In the genomic region with DNA sequence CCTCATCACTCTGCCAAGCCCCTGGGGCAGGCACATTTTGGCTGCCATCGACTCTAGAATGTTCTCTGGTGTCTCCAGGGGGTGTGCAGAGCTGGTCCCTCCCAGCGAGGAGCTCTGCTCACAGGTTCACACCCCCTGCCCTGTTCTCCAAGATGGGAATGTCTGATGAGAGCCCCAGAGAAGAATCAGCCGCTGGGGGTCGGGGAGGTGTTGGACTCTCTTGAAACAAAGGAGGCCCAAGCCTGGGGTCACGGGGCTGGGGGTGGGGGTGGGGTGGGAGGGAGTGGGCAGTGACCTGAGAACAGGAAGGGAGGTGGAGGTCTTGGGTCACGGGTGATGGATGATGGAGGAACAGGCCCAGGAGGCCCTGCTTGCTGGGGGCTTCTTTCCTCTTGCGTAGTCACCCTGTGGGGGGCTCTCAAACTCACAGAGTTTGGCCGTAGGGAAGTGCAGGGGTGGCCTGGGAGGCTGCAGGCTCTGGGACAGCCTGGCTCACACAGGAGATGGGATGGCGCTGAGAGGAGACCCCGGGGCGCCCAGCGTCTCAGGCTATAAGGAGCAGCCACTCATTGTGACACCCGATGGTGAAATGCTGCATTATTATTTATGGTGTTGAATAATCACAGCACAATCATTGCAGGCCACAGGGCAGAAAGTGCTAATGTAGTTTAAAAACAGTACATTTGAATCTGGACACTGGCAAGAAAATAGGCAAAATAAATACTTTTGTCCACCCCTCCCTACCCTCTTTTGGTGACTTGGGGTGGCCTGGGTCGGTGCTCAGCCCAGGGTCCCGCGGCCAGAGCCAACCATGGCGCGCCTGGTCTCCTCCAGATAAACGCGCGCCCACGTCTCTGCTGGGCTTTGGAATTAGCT, we compare ENCODE assay signal across 17 cellular contexts. TPM values are rescaled to one million over a fixed set of nuclear protein-coding genes. Genes with fewer than 3 reads are reported as not detected.
DNase-seq lines count a peak whose midpoint lies in the region; ATAC-seq and TF ChIP-seq lines count a peak whose summit lies in the region.
"Had no signal": no experiment of that assay in that cellular context is flagged by ENCODE, and none has a peak within 500 bp of the region (broad histone marks: within the 10 kb centered on the region; RNA-seq: fewer than 3 reads in every experiment).

No MANE protein-coding gene starts in this region.

- no peak for ATAC-seq in GM21529 (IDR thresholded peaks at IDR 0.05; ENCODE audit: unreplicated experiment)
- ATAC-seq: K562 had no signal

- CTCF ChIA-PET in CD8-positive, alpha-beta memory T cell (lab: Charles Lee) = no interaction called here

- no peaks in the 10 kb centered on the region for H3K9me3 ChIP-seq in CD8-positive, alpha-beta memory T cell (ENCODE audit: low read length)
- H3K9me3 ChIP-seq in HUES64 (ENCODE audit: insufficient read depth, low read depth, low read length) (no peaks in the 10 kb centered on the region), neural progenitor cell (ENCODE audit: low read depth) (no peaks in the 10 kb centered on the region), WERI-Rb-1 (ENCODE audit: severe bottlenecking) (no peaks in the 10 kb centered on the region)
- H3K9me3 ChIP-seq: Peyer's patch had no signal

- POLR2A ChIA-PET in CD8-positive, alpha-beta memory T cell (lab: Charles Lee) = no interaction called here

- no peaks in the 10 kb centered on the region for H3K79me2 ChIP-seq in neural progenitor cell (ENCODE audit: low read depth)

- H3K27me3 Mint-ChIP-seq in CD8-positive, alpha-beta memory T cell = peaks cover 4 to 39% of the 10 kb centered on the region in 2 donors
- H3K27me3 Mint-ChIP-seq in glutamatergic neuron (ENCODE audit: unreplicated experiment) (peaks cover 17% of the 10 kb centered on the region), neural progenitor cell (ENCODE audit: insufficient read depth, low read depth) (peaks cover 13% of the 10 kb centered on the region)

- H3K36me3 ChIP-seq in CD8-positive, alpha-beta memory T cell (ENCODE audit: insufficient read depth, low read length) = no peaks in the 10 kb centered on the region
- H3K36me3 ChIP-seq in HUES64 (ENCODE audit: insufficient read depth, low read length) (no peaks in the 10 kb centered on the region), neural progenitor cell (no peaks in the 10 kb centered on the region), WERI-Rb-1 (no peaks in the 10 kb centered on the region)
- H3K36me3 ChIP-seq: Peyer's patch had no signal

- peaks cover 8 to 17% (median 8%) of the 10 kb centered on the region in 3 donors for H3K4me1 Mint-ChIP-seq in CD8-positive, alpha-beta memory T cell
- H3K4me1 Mint-ChIP-seq in glutamatergic neuron (ENCODE audit: low read depth, unreplicated experiment) (peaks cover 26% of the 10 kb centered on the region), neural progenitor cell (peaks cover 47% of the 10 kb centered on the region)

- TF ChIP-seq CTCF in glutamatergic neuron (IDR thresholded peaks at IDR 0.05; ENCODE audit: partially characterized antibody, unreplicated experiment) (no peak), neural progenitor cell (IDR thresholded peaks at IDR 0.05) (no peak), WERI-Rb-1 (IDR thresholded peaks at IDR 0.05; ENCODE audit: low read depth, low read length) (no peak)

- no peak overlapping the region for H3K4me3 Mint-ChIP-seq in CD8-positive, alpha-beta memory T cell
- peak overlapping the region; percentile 20 for H3K4me3 Mint-ChIP-seq in glutamatergic neuron (ENCODE audit: unreplicated experiment)
- no peak overlapping the region for H3K4me3 Mint-ChIP-seq in neural progenitor cell

- H3K9me3 Mint-ChIP-seq in CD8-positive, alpha-beta memory T cell = no peaks in the 10 kb centered on the region
- H3K9me3 Mint-ChIP-seq in glutamatergic neuron (ENCODE audit: unreplicated experiment) (peaks cover 7% of the 10 kb centered on the region), neural progenitor cell (peaks cover 2% of the 10 kb centered on the region)

- no peaks in the 10 kb centered on the region for H3K36me3 Mint-ChIP-seq in CD8-positive, alpha-beta memory T cell
- no peaks in the 10 kb centered on the region for H3K36me3 Mint-ChIP-seq in glutamatergic neuron (ENCODE audit: unreplicated experiment)
- H3K36me3 Mint-ChIP-seq in neural progenitor cell = no peaks in the 10 kb centered on the region

- H3K4me2 ChIP-seq in neural progenitor cell = peak overlapping the region; percentile 77

- H3K4me3 ChIP-seq in CD8-positive, alpha-beta memory T cell (ENCODE audit: low read length) = peak overlapping the region; percentile 12
- H3K4me3 ChIP-seq in HUES64 (ENCODE audit: low read length) (no peak overlapping the region), neural progenitor cell (peak overlapping the region; percentile 30), WERI-Rb-1 (ENCODE audit: low read depth, low read length) (no peak overlapping the region)
- H3K4me3 ChIP-seq: K562, Peyer's patch had no signal

- H3K27ac Mint-ChIP-seq in CD8-positive, alpha-beta memory T cell = no peak overlapping the region
- peak overlapping the region; percentile 38 for H3K27ac Mint-ChIP-seq in glutamatergic neuron (ENCODE audit: unreplicated experiment)
- H3K27ac Mint-ChIP-seq in neural progenitor cell = no peak overlapping the region

- no peak overlapping the region for H3K27ac ChIP-seq in CD8-positive, alpha-beta memory T cell (ENCODE audit: low read depth, low read length)
- H3K27ac ChIP-seq in HUES64 (ENCODE audit: low read depth, low read length) (peak overlapping the region; percentile 54; the same call in 1 of the 2 replicates), neural progenitor cell (no peak overlapping the region), WERI-Rb-1 (no peak overlapping the region)
- H3K27ac ChIP-seq: Peyer's patch had no signal

- peak in 1 of 5 donors; percentile 33 for DNase-seq in CD8-positive, alpha-beta memory T cell
- DNase-seq in glutamatergic neuron (peak; percentile 22), neural progenitor cell (ENCODE audit: low spot score) (no peak), WERI-Rb-1 (no peak), NCI-H2196 (lab: John Stamatoyannopoulos, UW; ENCODE audit: unreplicated experiment) (no peak), NCI-H2107 (lab: John Stamatoyannopoulos, UW) (no peak)
- DNase-seq: activated gamma-delta T cell; NCI-H1048; NCI-H69; nucleus accumbens; stimulated activated CD4-positive, alpha-beta T cell treated with anti-CD3 and anti-CD28 coated beads, Interleukin-4, amount 100 ng/mL, for 24 hours; stimulated activated CD8-positive, alpha-beta memory T cell treated with anti-CD3 and anti-CD28 coated beads, Interleukin-4, amount 100 ng/mL, for 48 hours had no signal

- H3K9ac ChIP-seq in HUES64 (ENCODE audit: low read depth, low read length) (peak overlapping the region; percentile 52; the same call in 1 of the 2 replicates), neural progenitor cell (no peak overlapping the region)

- WGBS in HUES64 = 78% methylated on average over 18 of the region's 22 CpGs

- peaks cover 9% of the 10 kb centered on the region for H3K4me1 ChIP-seq in CD8-positive, alpha-beta memory T cell (ENCODE audit: insufficient read depth, low read length)
- H3K4me1 ChIP-seq in HUES64 (ENCODE audit: insufficient read depth, low read length) (peaks cover 15% of the 10 kb centered on the region), neural progenitor cell (peaks cover 24% of the 10 kb centered on the region)

- peaks cover 10% of the 10 kb centered on the region for H3F3A ChIP-seq in neural progenitor cell (ENCODE audit: low read depth)

- no peaks in the 10 kb centered on the region for H4K20me1 ChIP-seq in neural progenitor cell (ENCODE audit: low read depth)

- H2AFZ ChIP-seq in neural progenitor cell (replicated peaks) = peak overlapping the region; percentile 82

- H3K27me3 ChIP-seq in CD8-positive, alpha-beta memory T cell (ENCODE audit: insufficient read depth, low read length, poor library complexity, severe bottlenecking) = no peaks in the 10 kb centered on the region
- H3K27me3 ChIP-seq in HUES64 (ENCODE audit: insufficient read depth, low read length) (peaks cover 26% of the 10 kb centered on the region), neural progenitor cell (peaks cover 83% of the 10 kb centered on the region), WERI-Rb-1 (ENCODE audit: insufficient read depth, low read depth, severe bottlenecking) (no peaks in the 10 kb centered on the region)

RNA-seq across cellular contexts. Expression of a gene that starts 27.1 kb away (rescaled TPM):
- total RNA-seq in CD8-positive, alpha-beta memory T cell = not detected
- polyA plus RNA-seq in CD8-positive, alpha-beta memory T cell = not detected
- polyA plus RNA-seq in HUES64 (2013, experiment 1 of 2) = not detected
- not detected for polyA plus RNA-seq in HUES64 (2013, experiment 2 of 2)
- 23.9 TPM for total RNA-seq in glutamatergic neuron (ENCODE audit: unreplicated experiment)
- 0.22 TPM in 1 of 2 replicates, not detected in the other for total RNA-seq in neural progenitor cell (ENCODE audit: low replicate concordance)
- total RNA-seq: chondrocyte, K562, Peyer's patch had no signal
- polyA plus RNA-seq: K562 had no signal

Comparison
In these comparisons a context has a peak if more than half of its experiments do, and no peak if none do; other contexts are left out.
1. H3K4me3 ChIP-seq: peak in CD8-positive, alpha-beta memory T cell (single experiment) and neural progenitor cell (single experiment); none in HUES64 (single experiment) and WERI-Rb-1 (single experiment).
2. RNA of a gene that starts 27.1 kb away (total RNA-seq): 23.9 TPM in glutamatergic neuron (single experiment); not detected in CD8-positive, alpha-beta memory T cell and 0.22 TPM in neural progenitor cell; every median in the first group is over 10 times any median in the second.